In genomic region chr9:6715153-6715754, GRCh38 we compare ENCODE assay signal across 1 cellular context.
TF ChIP-seq lines count a peak whose summit lies in the region.

No MANE protein-coding gene starts in this region.

TF ChIP-seq in HepG2, 621 proteins besides CTCF, POLR2A, EP300 and RAD21:
- TF ChIP-seq NR2C2 (CRISPR knock-in tag; IDR thresholded peaks at IDR 0.05; ENCODE audit: borderline replicate concordance): 0 out of 2 replicates have a peak, but pooled peaks have one; percentile 5
- TF ChIP-seq, protein P1, sequence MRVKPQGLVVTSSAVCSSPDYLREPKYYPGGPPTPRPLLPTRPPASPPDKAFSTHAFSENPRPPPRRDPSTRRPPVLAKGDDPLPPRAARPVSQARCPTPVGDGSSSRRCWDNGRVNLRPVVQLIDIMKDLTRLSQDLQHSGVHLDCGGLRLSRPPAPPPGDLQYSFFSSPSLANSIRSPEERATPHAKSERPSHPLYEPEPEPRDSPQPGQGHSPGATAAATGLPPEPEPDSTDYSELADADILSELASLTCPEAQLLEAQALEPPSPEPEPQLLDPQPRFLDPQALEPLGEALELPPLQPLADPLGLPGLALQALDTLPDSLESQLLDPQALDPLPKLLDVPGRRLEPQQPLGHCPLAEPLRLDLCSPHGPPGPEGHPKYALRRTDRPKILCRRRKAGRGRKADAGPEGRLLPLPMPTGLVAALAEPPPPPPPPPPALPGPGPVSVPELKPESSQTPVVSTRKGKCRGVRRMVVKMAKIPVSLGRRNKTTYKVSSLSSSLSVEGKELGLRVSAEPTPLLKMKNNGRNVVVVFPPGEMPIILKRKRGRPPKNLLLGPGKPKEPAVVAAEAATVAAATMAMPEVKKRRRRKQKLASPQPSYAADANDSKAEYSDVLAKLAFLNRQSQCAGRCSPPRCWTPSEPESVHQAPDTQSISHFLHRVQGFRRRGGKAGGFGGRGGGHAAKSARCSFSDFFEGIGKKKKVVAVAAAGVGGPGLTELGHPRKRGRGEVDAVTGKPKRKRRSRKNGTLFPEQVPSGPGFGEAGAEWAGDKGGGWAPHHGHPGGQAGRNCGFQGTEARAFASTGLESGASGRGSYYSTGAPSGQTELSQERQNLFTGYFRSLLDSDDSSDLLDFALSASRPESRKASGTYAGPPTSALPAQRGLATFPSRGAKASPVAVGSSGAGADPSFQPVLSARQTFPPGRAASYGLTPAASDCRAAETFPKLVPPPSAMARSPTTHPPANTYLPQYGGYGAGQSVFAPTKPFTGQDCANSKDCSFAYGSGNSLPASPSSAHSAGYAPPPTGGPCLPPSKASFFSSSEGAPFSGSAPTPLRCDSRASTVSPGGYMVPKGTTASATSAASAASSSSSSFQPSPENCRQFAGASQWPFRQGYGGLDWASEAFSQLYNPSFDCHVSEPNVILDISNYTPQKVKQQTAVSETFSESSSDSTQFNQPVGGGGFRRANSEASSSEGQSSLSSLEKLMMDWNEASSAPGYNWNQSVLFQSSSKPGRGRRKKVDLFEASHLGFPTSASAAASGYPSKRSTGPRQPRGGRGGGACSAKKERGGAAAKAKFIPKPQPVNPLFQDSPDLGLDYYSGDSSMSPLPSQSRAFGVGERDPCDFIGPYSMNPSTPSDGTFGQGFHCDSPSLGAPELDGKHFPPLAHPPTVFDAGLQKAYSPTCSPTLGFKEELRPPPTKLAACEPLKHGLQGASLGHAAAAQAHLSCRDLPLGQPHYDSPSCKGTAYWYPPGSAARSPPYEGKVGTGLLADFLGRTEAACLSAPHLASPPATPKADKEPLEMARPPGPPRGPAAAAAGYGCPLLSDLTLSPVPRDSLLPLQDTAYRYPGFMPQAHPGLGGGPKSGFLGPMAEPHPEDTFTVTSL (CRISPR knock-in tag; IDR thresholded peaks at IDR 0.05; ENCODE audit: borderline replicate concordance): 0 out of 2 replicates have a peak, but pooled peaks have one; percentile 32
- 0 out of 2 replicates have a peak, but pooled peaks have one; percentile 15 for TF ChIP-seq ZNF430 (CRISPR knock-in tag; IDR thresholded peaks at IDR 0.05)
- 0 out of 2 replicates have a peak, but pooled peaks have one; percentile 1 for TF ChIP-seq KAT7 (CRISPR knock-in tag; IDR thresholded peaks at IDR 0.05; ENCODE audit: borderline replicate concordance)
- TF ChIP-seq, protein P2, sequence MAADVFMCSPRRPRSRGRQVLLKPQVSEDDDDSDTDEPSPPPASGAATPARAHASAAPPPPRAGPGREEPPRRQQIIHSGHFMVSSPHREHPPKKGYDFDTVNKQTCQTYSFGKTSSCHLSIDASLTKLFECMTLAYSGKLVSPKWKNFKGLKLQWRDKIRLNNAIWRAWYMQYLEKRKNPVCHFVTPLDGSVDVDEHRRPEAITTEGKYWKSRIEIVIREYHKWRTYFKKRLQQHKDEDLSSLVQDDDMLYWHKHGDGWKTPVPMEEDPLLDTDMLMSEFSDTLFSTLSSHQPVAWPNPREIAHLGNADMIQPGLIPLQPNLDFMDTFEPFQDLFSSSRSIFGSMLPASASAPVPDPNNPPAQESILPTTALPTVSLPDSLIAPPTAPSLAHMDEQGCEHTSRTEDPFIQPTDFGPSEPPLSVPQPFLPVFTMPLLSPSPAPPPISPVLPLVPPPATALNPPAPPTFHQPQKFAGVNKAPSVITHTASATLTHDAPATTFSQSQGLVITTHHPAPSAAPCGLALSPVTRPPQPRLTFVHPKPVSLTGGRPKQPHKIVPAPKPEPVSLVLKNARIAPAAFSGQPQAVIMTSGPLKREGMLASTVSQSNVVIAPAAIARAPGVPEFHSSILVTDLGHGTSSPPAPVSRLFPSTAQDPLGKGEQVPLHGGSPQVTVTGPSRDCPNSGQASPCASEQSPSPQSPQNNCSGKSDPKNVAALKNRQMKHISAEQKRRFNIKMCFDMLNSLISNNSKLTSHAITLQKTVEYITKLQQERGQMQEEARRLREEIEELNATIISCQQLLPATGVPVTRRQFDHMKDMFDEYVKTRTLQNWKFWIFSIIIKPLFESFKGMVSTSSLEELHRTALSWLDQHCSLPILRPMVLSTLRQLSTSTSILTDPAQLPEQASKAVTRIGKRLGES (CRISPR knock-in tag; IDR thresholded peaks at IDR 0.05; ENCODE audit: borderline replicate concordance): 0 out of 2 replicates have a peak, but pooled peaks have one; percentile 19
- TF ChIP-seq ZNF460 (CRISPR knock-in tag; IDR thresholded peaks at IDR 0.05; ENCODE audit: borderline replicate concordance): peak; percentile 90
- peak; percentile 72; the same call in 1 of the 2 replicates for TF ChIP-seq ETV6 (CRISPR knock-in tag; conservative IDR thresholded peaks at IDR 0.05)
- 0 out of 2 replicates have a peak, but pooled peaks have one; percentile 58 for TF ChIP-seq ZNF33A (CRISPR knock-in tag; IDR thresholded peaks at IDR 0.05; ENCODE audit: borderline replicate concordance)
- TF ChIP-seq, protein P3, sequence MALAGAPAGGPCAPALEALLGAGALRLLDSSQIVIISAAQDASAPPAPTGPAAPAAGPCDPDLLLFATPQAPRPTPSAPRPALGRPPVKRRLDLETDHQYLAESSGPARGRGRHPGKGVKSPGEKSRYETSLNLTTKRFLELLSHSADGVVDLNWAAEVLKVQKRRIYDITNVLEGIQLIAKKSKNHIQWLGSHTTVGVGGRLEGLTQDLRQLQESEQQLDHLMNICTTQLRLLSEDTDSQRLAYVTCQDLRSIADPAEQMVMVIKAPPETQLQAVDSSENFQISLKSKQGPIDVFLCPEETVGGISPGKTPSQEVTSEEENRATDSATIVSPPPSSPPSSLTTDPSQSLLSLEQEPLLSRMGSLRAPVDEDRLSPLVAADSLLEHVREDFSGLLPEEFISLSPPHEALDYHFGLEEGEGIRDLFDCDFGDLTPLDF (CRISPR knock-in tag; IDR thresholded peaks at IDR 0.05): 0 out of 2 replicates have a peak, but pooled peaks have one; percentile 11
- TF ChIP-seq GABPB1 (CRISPR knock-in tag; IDR thresholded peaks at IDR 0.05): peak; percentile 15; the same call in 1 of the 2 replicates
- TF ChIP-seq ETV5 (CRISPR knock-in tag; IDR thresholded peaks at IDR 0.05; ENCODE audit: borderline replicate concordance): peak; percentile 36; the same call in 1 of the 2 replicates
- peak; percentile 25; the same call in 1 of the 2 replicates for TF ChIP-seq ZNF501 (CRISPR knock-in tag; IDR thresholded peaks at IDR 0.05)
- 0 out of 2 replicates have a peak, but pooled peaks have one; percentile 18 for TF ChIP-seq ZBTB38 (CRISPR knock-in tag; IDR thresholded peaks at IDR 0.05)
- peak; percentile 2; the same call in 1 of the 2 replicates for TF ChIP-seq ZNF441 (CRISPR knock-in tag; IDR thresholded peaks at IDR 0.05; ENCODE audit: borderline replicate concordance)
- peak; percentile 68; the same call in 1 of the 2 replicates for TF ChIP-seq CEBPB (IDR thresholded peaks at IDR 0.05; ENCODE audit: borderline replicate concordance, low read depth, low read length)
- peak; percentile 82 for TF ChIP-seq CEBPG (CRISPR knock-in tag; IDR thresholded peaks at IDR 0.05)
- TF ChIP-seq ZNF121 (CRISPR knock-in tag; IDR thresholded peaks at IDR 0.05): peak; percentile 39; the same call in 1 of the 2 replicates
- TF ChIP-seq ZSCAN20 (CRISPR knock-in tag; IDR thresholded peaks at IDR 0.05; ENCODE audit: borderline replicate concordance): 0 out of 2 replicates have a peak, but pooled peaks have one; percentile 69
- TF ChIP-seq ZNF670 (CRISPR knock-in tag; IDR thresholded peaks at IDR 0.05; ENCODE audit: borderline replicate concordance): 0 out of 2 replicates have a peak, but pooled peaks have one; percentile 38
- TF ChIP-seq, protein P4, sequence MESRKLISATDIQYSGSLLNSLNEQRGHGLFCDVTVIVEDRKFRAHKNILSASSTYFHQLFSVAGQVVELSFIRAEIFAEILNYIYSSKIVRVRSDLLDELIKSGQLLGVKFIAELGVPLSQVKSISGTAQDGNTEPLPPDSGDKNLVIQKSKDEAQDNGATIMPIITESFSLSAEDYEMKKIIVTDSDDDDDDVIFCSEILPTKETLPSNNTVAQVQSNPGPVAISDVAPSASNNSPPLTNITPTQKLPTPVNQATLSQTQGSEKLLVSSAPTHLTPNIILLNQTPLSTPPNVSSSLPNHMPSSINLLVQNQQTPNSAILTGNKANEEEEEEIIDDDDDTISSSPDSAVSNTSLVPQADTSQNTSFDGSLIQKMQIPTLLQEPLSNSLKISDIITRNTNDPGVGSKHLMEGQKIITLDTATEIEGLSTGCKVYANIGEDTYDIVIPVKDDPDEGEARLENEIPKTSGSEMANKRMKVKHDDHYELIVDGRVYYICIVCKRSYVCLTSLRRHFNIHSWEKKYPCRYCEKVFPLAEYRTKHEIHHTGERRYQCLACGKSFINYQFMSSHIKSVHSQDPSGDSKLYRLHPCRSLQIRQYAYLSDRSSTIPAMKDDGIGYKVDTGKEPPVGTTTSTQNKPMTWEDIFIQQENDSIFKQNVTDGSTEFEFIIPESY (CRISPR knock-in tag; IDR thresholded peaks at IDR 0.05): peak; percentile 98
- peak; percentile 15; the same call in 1 of the 2 replicates for TF ChIP-seq MED1 (CRISPR knock-in tag; IDR thresholded peaks at IDR 0.05)
- TF ChIP-seq DPF2 (CRISPR knock-in tag; IDR thresholded peaks at IDR 0.05; ENCODE audit: borderline replicate concordance, low read depth): 0 out of 2 replicates have a peak, but pooled peaks have one; percentile 13
- TF ChIP-seq, protein P5, sequence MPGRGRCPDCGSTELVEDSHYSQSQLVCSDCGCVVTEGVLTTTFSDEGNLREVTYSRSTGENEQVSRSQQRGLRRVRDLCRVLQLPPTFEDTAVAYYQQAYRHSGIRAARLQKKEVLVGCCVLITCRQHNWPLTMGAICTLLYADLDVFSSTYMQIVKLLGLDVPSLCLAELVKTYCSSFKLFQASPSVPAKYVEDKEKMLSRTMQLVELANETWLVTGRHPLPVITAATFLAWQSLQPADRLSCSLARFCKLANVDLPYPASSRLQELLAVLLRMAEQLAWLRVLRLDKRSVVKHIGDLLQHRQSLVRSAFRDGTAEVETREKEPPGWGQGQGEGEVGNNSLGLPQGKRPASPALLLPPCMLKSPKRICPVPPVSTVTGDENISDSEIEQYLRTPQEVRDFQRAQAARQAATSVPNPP (CRISPR knock-in tag; IDR thresholded peaks at IDR 0.05): peak; percentile 9; the same call in 1 of the 2 replicates
- TF ChIP-seq, protein P6, sequence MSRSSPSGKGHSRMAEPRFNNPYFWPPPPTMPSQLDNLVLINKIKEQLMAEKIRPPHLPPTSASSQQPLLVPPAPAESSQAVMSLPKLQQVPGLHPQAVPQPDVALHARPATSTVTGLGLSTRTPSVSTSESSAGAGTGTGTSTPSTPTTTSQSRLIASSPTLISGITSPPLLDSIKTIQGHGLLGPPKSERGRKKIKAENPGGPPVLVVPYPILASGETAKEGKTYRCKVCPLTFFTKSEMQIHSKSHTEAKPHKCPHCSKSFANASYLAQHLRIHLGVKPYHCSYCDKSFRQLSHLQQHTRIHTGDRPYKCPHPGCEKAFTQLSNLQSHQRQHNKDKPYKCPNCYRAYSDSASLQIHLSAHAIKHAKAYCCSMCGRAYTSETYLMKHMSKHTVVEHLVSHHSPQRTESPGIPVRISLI (CRISPR knock-in tag; IDR thresholded peaks at IDR 0.05; ENCODE audit: borderline replicate concordance): peak; percentile 94
- peak; percentile 91 for TF ChIP-seq ZNF770 (CRISPR knock-in tag; IDR thresholded peaks at IDR 0.05)
- TF ChIP-seq ELF1 (CRISPR knock-in tag; IDR thresholded peaks at IDR 0.05): peak; percentile 42; the same call in 1 of the 2 replicates
- TF ChIP-seq POGZ (CRISPR knock-in tag; IDR thresholded peaks at IDR 0.05): 0 out of 2 replicates have a peak, but pooled peaks have one; percentile 23
- 0 out of 2 replicates have a peak, but pooled peaks have one; percentile 39 for TF ChIP-seq ZMYM3 (CRISPR knock-in tag; IDR thresholded peaks at IDR 0.05)
TF ChIP-seq in HepG2: peak in this region for 28; not testable (repeated sequence) for 593.
